ENCODE assay signal across 22 cellular contexts in the genomic region with DNA sequence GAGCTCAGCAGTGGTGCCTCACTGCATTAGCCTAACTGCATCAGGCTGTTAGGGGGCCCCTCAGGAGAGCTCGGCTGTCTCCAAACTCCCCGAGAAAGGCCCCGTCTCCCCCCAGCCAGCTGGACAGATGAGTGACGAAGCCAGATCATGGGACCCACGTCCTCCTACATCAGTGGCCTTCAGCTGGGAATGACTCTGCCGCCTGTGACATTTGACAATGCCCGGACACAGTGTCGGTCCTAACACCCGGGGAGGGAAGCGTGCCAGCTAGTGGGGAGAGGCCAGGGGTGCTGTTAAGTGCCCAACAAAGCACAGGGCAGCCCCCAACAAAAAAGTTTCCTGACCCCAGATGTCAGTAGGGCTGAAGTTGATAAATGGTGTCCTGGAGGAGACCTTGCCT.
DNase-seq lines count a peak whose midpoint lies in the region; ATAC-seq, FAIRE-seq and TF ChIP-seq lines count a peak whose summit lies in the region.
"Had no signal": no experiment of that assay in that cellular context is flagged by ENCODE, and none has a peak within 500 bp of the region (broad histone marks: within the 10 kb centered on the region; RNA-seq: fewer than 3 reads in every experiment).

No MANE protein-coding gene starts in this region.

- no peak for FAIRE-seq in H1 (lab: Jason Lieb, UNC)
- FAIRE-seq: D721Med, GM12878, GM19239 had no signal

- H3K4me3 ChIP-seq in H1 (ENCODE audit: extremely low read depth in 1 of 4, insufficient read depth in 2 of 4, low read depth in 3 of 4, low read length in 4 of 4): no peak overlapping the region
- H3K4me3 ChIP-seq in endodermal cell (ENCODE audit: low read length): no peak overlapping the region
- H3K4me3 ChIP-seq in neuronal stem cell (ENCODE audit: low read length in 2 of 2): no peak overlapping the region
- no peak overlapping the region for H3K4me3 ChIP-seq in spleen
- H3K4me3 ChIP-seq: BLaER1 treated with 17β-estradiol and CSF1 and Interleukin-3, amounts not matched to agents 10 nM and 100 nM; GM12878 had no signal

- H4K91ac ChIP-seq in H1 (replicated peaks; ENCODE audit: insufficient read length, low read length) (peak overlapping the region; percentile 83), neuronal stem cell (ENCODE audit: low read depth, low read length, poor library complexity) (no peak overlapping the region)

- H3K36me3 ChIP-seq in H1 (ENCODE audit: control insufficient read depth in 2 of 4, insufficient read depth in 4 of 4, low read length in 3 of 4): no peaks in the 10 kb centered on the region
- H3K36me3 ChIP-seq in endodermal cell (ENCODE audit: control insufficient read depth, insufficient read depth, low read length): no peaks in the 10 kb centered on the region
- no peaks in the 10 kb centered on the region for H3K36me3 ChIP-seq in neuronal stem cell (replicated peaks in 1 of 2; ENCODE audit: control insufficient read depth in 2 of 2, insufficient read depth in 2 of 2, low read length in 2 of 2)
- H3K36me3 ChIP-seq in spleen: no peaks in the 10 kb centered on the region
- H3K36me3 ChIP-seq: BLaER1 treated with 17β-estradiol and CSF1 and Interleukin-3, amounts not matched to agents 10 nM and 100 nM had no signal

- H3K9me3 ChIP-seq in H1 (ENCODE audit: insufficient read depth in 2 of 2, low read depth in 1 of 2, low read length in 1 of 2) (no peaks in the 10 kb centered on the region), endodermal cell (ENCODE audit: control insufficient read depth, low read length) (no peaks in the 10 kb centered on the region), neuronal stem cell (replicated peaks in 1 of 2; ENCODE audit: control insufficient read depth in 2 of 2, insufficient read depth in 1 of 2, low read depth in 1 of 2, low read length in 2 of 2) (peaks cover 0 to 2% of the 10 kb centered on the region in 2 donors), spleen (peaks cover 0 to 6% (median 0%) of the 10 kb centered on the region in 8 donors)
- H3K9me3 ChIP-seq: BLaER1 treated with 17β-estradiol and CSF1 and Interleukin-3, amounts not matched to agents 10 nM and 100 nM had no signal

- no peaks in the 10 kb centered on the region for H3K36me3 Mint-ChIP-seq in endodermal cell (ENCODE audit: low read depth)
- H3K36me3 Mint-ChIP-seq: CD14-positive monocyte; CD8-positive, alpha-beta memory T cell had no signal

- H3K27ac Mint-ChIP-seq in endodermal cell: no peak overlapping the region
- H3K27ac Mint-ChIP-seq: B cell; CD14-positive monocyte; CD4-positive, alpha-beta T cell; CD8-positive, alpha-beta memory T cell had no signal

- H2AK5ac ChIP-seq in H1 (ENCODE audit: low read depth, low read length): peak overlapping the region; percentile 75; the same call in 1 of the 2 replicates
- H2AK5ac ChIP-seq in neuronal stem cell (ENCODE audit: low read depth, low read length): no peak overlapping the region

- no peak overlapping the region for H3K9ac ChIP-seq in H1 (replicated peaks in 1 of 4; ENCODE audit: extremely low read depth in 1 of 4, low read depth in 3 of 4, low read length in 3 of 4)
- no peak overlapping the region for H3K9ac ChIP-seq in endodermal cell (ENCODE audit: extremely low read depth, low read length, poor library complexity, severe bottlenecking)
- H3K9ac ChIP-seq in neuronal stem cell (ENCODE audit: low read depth, low read length, poor library complexity): no peak overlapping the region
- H3K9ac ChIP-seq: BLaER1 treated with 17β-estradiol and CSF1 and Interleukin-3, amounts not matched to agents 10 nM and 100 nM had no signal

- 0 out of 2 replicates have a peak overlapping the region, but pooled peaks have one; percentile 13 for H2BK20ac ChIP-seq in H1 (ENCODE audit: low read length)

- intact Hi-C loops in spleen (cut with DNase I; ENCODE audit: low total_unique reads): no loop called here

- H3K4ac ChIP-seq in H1 (replicated peaks; ENCODE audit: insufficient read length, low read depth, low read length): no peak overlapping the region
- H3K4ac ChIP-seq in neuronal stem cell (ENCODE audit: low read length): no peak overlapping the region

- no peak overlapping the region for H3K23ac ChIP-seq in H1 (ENCODE audit: insufficient read length)
- H3K23ac ChIP-seq in neuronal stem cell (ENCODE audit: low read depth, low read length, poor library complexity): no peak overlapping the region

- H3K4me2 ChIP-seq in H1 (ENCODE audit: insufficient read depth in 1 of 2, low read depth in 2 of 2, low read length in 2 of 2) (no peak overlapping the region), neuronal stem cell (ENCODE audit: insufficient read depth, low read length, poor library complexity, severe bottlenecking) (no peak overlapping the region)
- H3K4me2 ChIP-seq: BLaER1 treated with 17β-estradiol and CSF1 and Interleukin-3, amounts not matched to agents 10 nM and 100 nM had no signal

- peaks cover 0 to 19% (median 13%) of the 10 kb centered on the region in 4 experiments; a peak in 6 of 7 replicates for H3K27me3 ChIP-seq in H1 (replicated peaks in 1 of 4; ENCODE audit: control insufficient read depth in 3 of 4, extremely low read depth in 1 of 4, insufficient read depth in 3 of 4, low read length in 3 of 4)
- H3K27me3 ChIP-seq in endodermal cell (ENCODE audit: control insufficient read depth, insufficient read depth, low read length, poor library complexity, severe bottlenecking): no peaks in the 10 kb centered on the region
- H3K27me3 ChIP-seq in neuronal stem cell (ENCODE audit: control insufficient read depth in 3 of 3, insufficient read depth in 3 of 3, low read depth in 1 of 3, low read length in 3 of 3): no peaks in the 10 kb centered on the region
- H3K27me3 ChIP-seq in spleen (replicated peaks in 1 of 7): peaks cover 0 to 21% (median 4%) of the 10 kb centered on the region in 7 donors

- TF ChIP-seq POLR2A in H1 (IDR thresholded peaks at IDR 0.05; ENCODE audit: control extremely low read depth in 1 of 2, low read depth in 2 of 2, low read length in 2 of 2) (no peak), spleen (IDR thresholded peaks at IDR 0.05) (no peak)

- H3K4me1 ChIP-seq in H1 (replicated peaks in 1 of 4; ENCODE audit: control insufficient read depth in 3 of 4, insufficient read depth in 4 of 4, low read length in 3 of 4): peaks cover 5 to 33% (median 14%) of the 10 kb centered on the region in 4 experiments
- H3K4me1 ChIP-seq in endodermal cell (ENCODE audit: control insufficient read depth, insufficient read depth, low read length): peaks cover 30% of the 10 kb centered on the region
- peaks cover 3 to 21% of the 10 kb centered on the region in 2 donors for H3K4me1 ChIP-seq in neuronal stem cell (ENCODE audit: control insufficient read depth in 2 of 2, insufficient read depth in 1 of 2, low read depth in 1 of 2, low read length in 2 of 2)
- H3K4me1 ChIP-seq in spleen: no peaks in the 10 kb centered on the region

- no peak for DNase-seq in H1 (ENCODE audit: low read depth in 1 of 2, low spot score in 2 of 2)
- peak; percentile 36 for DNase-seq in endodermal cell
- no peak for DNase-seq in neuronal stem cell (ENCODE audit: low spot score)
- peak; percentile 64 for DNase-seq in spleen
- no peak for DNase-seq in ACHN
- DNase-seq in SIG-M5 treated with dmso at 0.1 percent for 504 hours (lab: John Stamatoyannopoulos, UW; ENCODE audit: unreplicated experiment): no peak
- DNase-seq: CD4-positive, alpha-beta T cell; CD8-positive, alpha-beta memory T cell; DMS 273 treated with DMSO at 0.1 percent for 48 hours; DMS79; EL; GDM1; GOT3; H9 had no signal

- no peak overlapping the region for H3K27ac ChIP-seq in H1 (ENCODE audit: low read depth, low read length)
- H3K27ac ChIP-seq in endodermal cell (ENCODE audit: low read depth, low read length): no peak overlapping the region
- H3K27ac ChIP-seq in neuronal stem cell (replicated peaks; ENCODE audit: low read length): no peak overlapping the region
- no peak overlapping the region for H3K27ac ChIP-seq in spleen
- H3K27ac ChIP-seq: BLaER1 treated with 17β-estradiol and CSF1 and Interleukin-3, amounts not matched to agents 10 nM and 100 nM had no signal

- no peak overlapping the region for H3K4me3 Mint-ChIP-seq in endodermal cell
- H3K4me3 Mint-ChIP-seq: B cell; CD14-positive monocyte; CD4-positive, alpha-beta T cell; CD8-positive, alpha-beta memory T cell; H9 had no signal

- H2BK12ac ChIP-seq in H1 (ENCODE audit: low read depth, low read length): peak overlapping the region; percentile 84
- no peak overlapping the region for H2BK12ac ChIP-seq in neuronal stem cell (ENCODE audit: low read length)

- H3K27me3 Mint-ChIP-seq in endodermal cell (ENCODE audit: insufficient read depth): peaks cover 73% of the 10 kb centered on the region
- H3K27me3 Mint-ChIP-seq: B cell; CD8-positive, alpha-beta memory T cell had no signal

- in situ Hi-C loops in ACHN (cut with HindIII; ENCODE audit: low pct_ligation_motif_present, low pct_unique_long_range_greater_than_20kb, low sequenced_read_pairs): no loop called here

- H2BK120ac ChIP-seq in H1 (replicated peaks; ENCODE audit: low read depth, low read length) (no peak overlapping the region), neuronal stem cell (ENCODE audit: low read depth, low read length) (no peak overlapping the region)

- no peak for TF ChIP-seq EP300 in H1 (IDR thresholded peaks at IDR 0.05; ENCODE audit: borderline replicate concordance in 1 of 2, low read depth in 2 of 2, low read length in 2 of 2)

- TF ChIP-seq RAD21 in H1 (IDR thresholded peaks at IDR 0.05 in 1 of 2, conservative IDR thresholded peaks at IDR 0.05 in 1 of 2; ENCODE audit: low read depth in 2 of 2, low read length in 2 of 2): no peak

- no peaks in the 10 kb centered on the region; the same call in 1 of the 2 replicates for H3K23me2 ChIP-seq in H1 (ENCODE audit: low read depth, low read length)

- POLR2A ChIA-PET in H1 (lab: Charles Lee; ENCODE audit: partially characterized antibody): interaction anchor here (1.7 kb wide), 1 partner anchor 9 kb away, joined by 3 read pairs; no protein-coding TSS in a partner anchor

- 82% methylated on average over 10 of the region's 10 CpGs; no CpG with 5 or more reads in 1 of the 2 experiments for WGBS in H1 (ENCODE audit: extremely low coverage in 1 of 2, insufficient coverage in 1 of 2, insufficient read length in 1 of 2, insufficient replicate concordance in 2 of 2, low coverage in 1 of 2, low lambda C conversion rate in 2 of 2, missing lambda C conversion rate in 1 of 2), 2 experiments
- WGBS in endodermal cell (ENCODE audit: insufficient coverage in 1 of 2, insufficient read length in 1 of 2), 2 experiments: 84 to 98% methylated on average over 8 to 10 of the region's 10 CpGs
- WGBS in neuronal stem cell (ENCODE audit: extremely low coverage in 2 of 2, insufficient read length in 2 of 2, insufficient replicate concordance in 1 of 2), 2 donors: no CpG with 5 or more reads among the region's 10 CpGs
- 60 to 70% (median 68%) methylated on average over 9 to 10 of the region's 10 CpGs for WGBS in spleen, 5 donors

- H4K20me1 ChIP-seq in H1 (replicated peaks in 1 of 2; ENCODE audit: control insufficient read depth in 1 of 2, insufficient read depth in 2 of 2, low read length in 2 of 2): no peaks in the 10 kb centered on the region
- H4K20me1 ChIP-seq: BLaER1 treated with 17β-estradiol and CSF1 and Interleukin-3, amounts not matched to agents 10 nM and 100 nM had no signal

- H3K14ac ChIP-seq in H1 (ENCODE audit: insufficient read length) (no peak overlapping the region), neuronal stem cell (ENCODE audit: low read length) (no peak overlapping the region)

- H3K18ac ChIP-seq in H1 (ENCODE audit: extremely low read depth, low read length) (peak overlapping the region; percentile 85; the same call in 1 of the 2 replicates), neuronal stem cell (ENCODE audit: low read length) (peak overlapping the region; percentile 32)

- H2BK15ac ChIP-seq in H1 (ENCODE audit: low read length): no peak overlapping the region
- peak overlapping the region; percentile 75 for H2BK15ac ChIP-seq in neuronal stem cell (ENCODE audit: low read length)

- no peak overlapping the region; the same call in 1 of the 2 replicates for H4K8ac ChIP-seq in H1 (ENCODE audit: extremely low read depth, insufficient read depth, low read length)
- no peak overlapping the region for H4K8ac ChIP-seq in neuronal stem cell (ENCODE audit: low read depth, low read length)

- H2AFZ ChIP-seq in H1 (ENCODE audit: low read length): no peak overlapping the region
- H2AFZ ChIP-seq in neuronal stem cell (ENCODE audit: low read length): no peak overlapping the region

- no peak overlapping the region for H3K56ac ChIP-seq in H1 (replicated peaks; ENCODE audit: insufficient read length, low read depth, low read length)

- no peaks in the 10 kb centered on the region for H3K79me1 ChIP-seq in H1 (ENCODE audit: low read depth, low read length)
- no peaks in the 10 kb centered on the region for H3K79me1 ChIP-seq in neuronal stem cell (ENCODE audit: low read depth, low read length)

- ATAC-seq in GM21619 (IDR thresholded peaks at IDR 0.05; ENCODE audit: unreplicated experiment): no peak
- ATAC-seq: GM12878, HCT116 had no signal

- H3K4me1 Mint-ChIP-seq in endodermal cell: peaks cover 60% of the 10 kb centered on the region
- H3K4me1 Mint-ChIP-seq: B cell; CD14-positive monocyte; CD8-positive, alpha-beta memory T cell had no signal

- H3K9me3 Mint-ChIP-seq in endodermal cell: no peaks in the 10 kb centered on the region
- H3K9me3 Mint-ChIP-seq: CD4-positive, alpha-beta T cell had no signal

- H4K5ac ChIP-seq in H1 (ENCODE audit: insufficient read length, low read depth, low read length): no peak overlapping the region

- H3K79me2 ChIP-seq in H1 (ENCODE audit: control insufficient read depth in 1 of 2, insufficient read depth in 2 of 2, low read length in 2 of 2): no peaks in the 10 kb centered on the region

- CTCF ChIA-PET in H1 (lab: Charles Lee; ENCODE audit: partially characterized antibody): interaction anchor here (1.6 kb wide), 1 partner anchor 10 kb away, joined by 3 read pairs; no protein-coding TSS in a partner anchor

- H2BK5ac ChIP-seq in H1 (ENCODE audit: low read depth, low read length): 0 out of 2 replicates have a peak overlapping the region, but pooled peaks have one; percentile 12
- H2BK5ac ChIP-seq in neuronal stem cell (ENCODE audit: low read length): no peak overlapping the region

- TF ChIP-seq CTCF in H1 (IDR thresholded peaks at IDR 0.05; ENCODE audit: control extremely low read depth in 1 of 3, insufficient read depth in 1 of 3, low read depth in 1 of 3, low read length in 3 of 3) (no peak), endodermal cell (conservative IDR thresholded peaks at IDR 0.05) (no peak), spleen (IDR thresholded peaks at IDR 0.05 in 8 of 11, conservative IDR thresholded peaks at IDR 0.05 in 3 of 11) (no peak)

Comparison
In these comparisons a context has a peak if more than half of its experiments do, and no peak if none do; other contexts are left out.
1. DNase-seq: peak in endodermal cell (single experiment) and spleen (single experiment); none in H1 (0 of 2), neuronal stem cell (single experiment), ACHN (single experiment) and SIG-M5 treated with dmso at 0.1 percent for 504 hours (single experiment).